1 cellular context compared by ENCODE assay signal in genomic region chr5:150147580-150148407, GRCh38.
TF ChIP-seq lines count a peak whose summit lies in the region.

No MANE protein-coding gene starts in this region.

TF ChIP-seq in SK-N-SH treated with all-trans-retinoic acid at 6 μM for 48 hours, 23 proteins besides CTCF, POLR2A, EP300 and RAD21 (continued from another document):
- TF ChIP-seq TCF4 (CRISPR knock-in tag; IDR thresholded peaks at IDR 0.05; ENCODE audit: borderline replicate concordance) (no peak), POU6F1 (CRISPR knock-in tag; IDR thresholded peaks at IDR 0.05; ENCODE audit: borderline replicate concordance, low read depth) (no peak), CSDC2 (CRISPR knock-in tag; IDR thresholded peaks at IDR 0.05) (no peak), ZFP3 (CRISPR knock-in tag; IDR thresholded peaks at IDR 0.05) (no peak), ISL1 (CRISPR knock-in tag; IDR thresholded peaks at IDR 0.05) (no peak), ZNF565 (CRISPR knock-in tag; conservative IDR thresholded peaks at IDR 0.05; ENCODE audit: low read depth) (no peak)
